1 cellular context compared by ENCODE assay signal in genomic region chr5:138903113-138903789, GRCh38.
TF ChIP-seq lines count a peak whose summit lies in the region.

No MANE protein-coding gene starts in this region.

TF ChIP-seq in SK-N-SH, 30 proteins besides CTCF, POLR2A, EP300 and RAD21 (continued from another document):
- peak; percentile 60 for TF ChIP-seq PBX3 (IDR thresholded peaks at IDR 0.05)
- TF ChIP-seq JUND (IDR thresholded peaks at IDR 0.05) = peak; percentile 68
- no peak for TF ChIP-seq FOXJ3 (CRISPR knock-in tag; IDR thresholded peaks at IDR 0.05)
- no peak for TF ChIP-seq EZH2phosphoT487 (IDR thresholded peaks at IDR 0.05; ENCODE audit: borderline replicate concordance, low read depth)
